ENCODE assay signal across 8 cellular contexts in genomic region chr2:9757430-9758287, GRCh38.
DNase-seq lines count a peak whose midpoint lies in the region; ATAC-seq, FAIRE-seq and TF ChIP-seq lines count a peak whose summit lies in the region.

No MANE protein-coding gene starts in this region.

- H3K27me3 ChIP-seq in stomach: peaks cover 0 to 22% (median 0%) of the 10 kb centered on the region in 3 donors

- DNase-seq in dedifferentiated amniotic fluid mesenchymal stem cell (ENCODE audit: extremely low spot score) (peak; percentile 38), kidney (no peak), stomach (no peak), NCI-H1105 (lab: John Stamatoyannopoulos, UW) (no peak), NCI-H1105 treated with DMSO at 0.1 percent for 48 hours (lab: John Stamatoyannopoulos, UW) (no peak)

- TF ChIP-seq EP300 in Ishikawa (IDR thresholded peaks at IDR 0.05; ENCODE audit: borderline replicate concordance): no peak
- no peak for TF ChIP-seq EP300 in stomach (IDR thresholded peaks at IDR 0.05)

- TF ChIP-seq CTCF in kidney (IDR thresholded peaks at IDR 0.05; ENCODE audit: borderline replicate concordance, extremely low read depth, insufficient read depth) (no peak), stomach (IDR thresholded peaks at IDR 0.05) (no peak)

- TF ChIP-seq POLR2A in stomach (IDR thresholded peaks at IDR 0.05): no peak

- peak overlapping the region in 1 of 2 donors; percentile 40 for H3K9ac ChIP-seq in kidney (ENCODE audit: low read length in 2 of 2)

- intact Hi-C loops in kidney (cut with DNase I): no loop called here
- intact Hi-C loops in stomach (cut with DNase I; ENCODE audit: low total_unique reads): no loop called here

- FAIRE-seq in kidney (lab: Jason Lieb, UNC): no peak

- ATAC-seq in GM21786 (IDR thresholded peaks at IDR 0.05; ENCODE audit: unreplicated experiment): no peak
- ATAC-seq in SK-N-SH treated with all-trans-retinoic acid at 6 μM for 48 hours: no peak

- no peaks in the 10 kb centered on the region for H3K9me3 ChIP-seq in kidney (ENCODE audit: control insufficient read depth in 1 of 2, low read length in 2 of 2)
- H3K9me3 ChIP-seq in stomach: no peaks in the 10 kb centered on the region

- no peak overlapping the region for H3K27ac ChIP-seq in kidney (ENCODE audit: low read depth in 2 of 2, low read length in 2 of 2)
- H3K27ac ChIP-seq in stomach: peak overlapping the region in 1 of 5 donors; percentile 30

- H3K4me1 ChIP-seq in kidney (ENCODE audit: control insufficient read depth in 1 of 2, insufficient read depth in 1 of 2, low read depth in 1 of 2, low read length in 2 of 2): peaks cover 0 to 9% of the 10 kb centered on the region in 2 donors
- H3K4me1 ChIP-seq in stomach: peaks cover 18 to 38% (median 31%) of the 10 kb centered on the region in 4 donors

- 0 out of 2 replicates have a peak, but pooled peaks have one; percentile 6 for TF ChIP-seq RAD21 in Ishikawa (IDR thresholded peaks at IDR 0.05; ENCODE audit: low read depth)

- 10 to 22% (median 11%) methylated on average over 28 of the region's 28 CpGs for WGBS in stomach, 5 donors

- no peaks in the 10 kb centered on the region for H3K36me3 ChIP-seq in kidney (ENCODE audit: control insufficient read depth in 1 of 2, insufficient read depth in 2 of 2, low read length in 2 of 2)
- no peaks in the 10 kb centered on the region for H3K36me3 ChIP-seq in stomach

- H3K4me3 ChIP-seq in kidney (ENCODE audit: low read length in 2 of 2) (peak overlapping the region; percentile 16 to 53), stomach (peak overlapping the region; percentile 20 to 34 (median 31))

TF ChIP-seq in Ishikawa, 13 proteins besides CTCF, POLR2A, EP300 and RAD21:
- TF ChIP-seq ZBTB7A (IDR thresholded peaks at IDR 0.05; ENCODE audit: low read depth) (peak; percentile 33; the same call in 1 of the 2 replicates), TCF12 (IDR thresholded peaks at IDR 0.05; ENCODE audit: low read depth) (no peak)

TF ChIP-seq in SK-N-SH treated with all-trans-retinoic acid at 6 μM for 48 hours, 23 proteins besides CTCF, POLR2A, EP300 and RAD21:
- TF ChIP-seq ZNF8 (CRISPR knock-in tag; IDR thresholded peaks at IDR 0.05) (no peak), ISL1 (CRISPR knock-in tag; IDR thresholded peaks at IDR 0.05) (no peak), CSRNP3 (CRISPR knock-in tag; IDR thresholded peaks at IDR 0.05) (no peak), ZFP30 (CRISPR knock-in tag; IDR thresholded peaks at IDR 0.05) (no peak), GLIS3 (CRISPR knock-in tag; IDR thresholded peaks at IDR 0.05) (no peak), POU6F1 (CRISPR knock-in tag; IDR thresholded peaks at IDR 0.05; ENCODE audit: borderline replicate concordance, low read depth) (no peak), SNAI2 (CRISPR knock-in tag; IDR thresholded peaks at IDR 0.05) (no peak), BACH2 (CRISPR knock-in tag; IDR thresholded peaks at IDR 0.05; ENCODE audit: borderline replicate concordance) (no peak), TOX (CRISPR knock-in tag; IDR thresholded peaks at IDR 0.05; ENCODE audit: borderline replicate concordance) (no peak), PATZ1 (CRISPR knock-in tag; IDR thresholded peaks at IDR 0.05; ENCODE audit: borderline replicate concordance) (no peak), ZNF70 (CRISPR knock-in tag; IDR thresholded peaks at IDR 0.05) (no peak), TCF4 (CRISPR knock-in tag; IDR thresholded peaks at IDR 0.05; ENCODE audit: borderline replicate concordance) (no peak), ARNTL (CRISPR knock-in tag; IDR thresholded peaks at IDR 0.05; ENCODE audit: borderline replicate concordance, low read depth) (no peak), OSR1 (CRISPR knock-in tag; IDR thresholded peaks at IDR 0.05) (no peak), ZC3H10 (CRISPR knock-in tag; IDR thresholded peaks at IDR 0.05) (no peak), CSDC2 (CRISPR knock-in tag; IDR thresholded peaks at IDR 0.05) (no peak), CREB5 (CRISPR knock-in tag; IDR thresholded peaks at IDR 0.05; ENCODE audit: low read depth) (no peak)
